Comparison of ENCODE assay signal across 8 cellular contexts in genomic region chr3:47016934-47017435, GRCh38.
DNase-seq lines count a peak whose midpoint lies in the region; ATAC-seq lines count a peak whose summit lies in the region.

No MANE protein-coding gene starts in this region.

- DNase-seq in ELR (ENCODE audit: low read depth) (peak; percentile 90), kidney tubule cell (ENCODE audit: low spot score) (peak; percentile 88), C1 segment of cervical spinal cord (lab: John Stamatoyannopoulos, UW) (no peak), NCI-H2196 (lab: John Stamatoyannopoulos, UW; ENCODE audit: unreplicated experiment) (no peak), GOT3 (lab: John Stamatoyannopoulos, UW) (no peak)
- DNase-seq in activated CD8-positive, alpha-beta memory T cell treated with anti-CD3 and anti-CD28 coated beads for 24 hours: peak; percentile 67

- ATAC-seq in HG03135 (IDR thresholded peaks at IDR 0.05; ENCODE audit: unreplicated experiment) (peak; percentile 56), GM18517 (IDR thresholded peaks at IDR 0.05; ENCODE audit: unreplicated experiment) (no peak)

Comparison
In these comparisons a context has a peak if more than half of its experiments do, and no peak if none do; other contexts are left out.
1. DNase-seq: peak in ELR (single experiment), activated CD8-positive, alpha-beta memory T cell treated with anti-CD3 and anti-CD28 coated beads for 24 hours (single experiment) and kidney tubule cell (single experiment); none in C1 segment of cervical spinal cord (0 of 14), NCI-H2196 (single experiment) and GOT3 (single experiment).